In the genomic region with DNA sequence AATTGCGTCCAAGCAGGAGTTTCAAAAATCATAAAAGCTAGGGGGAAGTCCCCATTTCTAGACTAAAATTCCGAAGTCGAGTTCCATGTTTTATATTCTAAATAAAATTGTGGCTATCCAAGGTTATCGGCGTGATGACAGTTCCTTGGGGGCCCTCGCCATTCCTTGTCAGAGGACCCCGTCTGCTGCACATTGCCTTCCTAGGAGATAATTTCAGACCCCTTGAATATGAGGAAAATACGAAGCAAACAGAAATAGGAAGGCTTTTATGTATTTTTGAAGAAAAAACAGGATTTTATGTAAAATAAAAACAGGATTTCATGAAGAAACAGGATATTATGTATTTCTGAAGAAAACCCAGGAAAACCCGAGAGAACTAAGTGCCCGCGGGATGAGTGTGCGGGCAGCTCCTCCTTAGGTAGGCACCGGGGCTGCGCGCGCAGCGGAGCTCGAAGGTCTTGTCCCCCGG, we compare ENCODE assay signal across 8 cellular contexts. TPM values are rescaled to one million over a fixed set of nuclear protein-coding genes. Genes with fewer than 3 reads are reported as not detected.
DNase-seq lines count a peak whose midpoint lies in the region; ATAC-seq and TF ChIP-seq lines count a peak whose summit lies in the region.

No MANE protein-coding gene starts in this region.

- peaks cover 29% of the 10 kb centered on the region for H3K4me1 ChIP-seq in skeletal muscle satellite cell (ENCODE audit: control insufficient read depth, insufficient read depth, low read length)

- peak overlapping the region; percentile 97 for H3K4me2 ChIP-seq in skeletal muscle satellite cell (ENCODE audit: low read length)

- H3K9me3 ChIP-seq in skeletal muscle satellite cell (replicated peaks; ENCODE audit: low read length): no peaks in the 10 kb centered on the region

- peak overlapping the region; percentile 88 for H3K9ac ChIP-seq in skeletal muscle satellite cell (ENCODE audit: low read depth, low read length)

- H3K36me3 ChIP-seq in skeletal muscle satellite cell (ENCODE audit: insufficient read depth, low read length): no peaks in the 10 kb centered on the region

- ATAC-seq in HG03342 (IDR thresholded peaks at IDR 0.05; ENCODE audit: unreplicated experiment) (no peak), GM18502 (IDR thresholded peaks at IDR 0.05; ENCODE audit: poor library complexity, unreplicated experiment) (no peak), GM21737 (IDR thresholded peaks at IDR 0.05; ENCODE audit: unreplicated experiment) (no peak)

- H3K4me1 Mint-ChIP-seq in glutamatergic neuron (ENCODE audit: low read depth, unreplicated experiment): peaks cover 19% of the 10 kb centered on the region

- H3K27me3 Mint-ChIP-seq in glutamatergic neuron (ENCODE audit: unreplicated experiment): peaks cover 13% of the 10 kb centered on the region

- H3K27ac ChIP-seq in VCaP: peak overlapping the region; percentile 87

- TF ChIP-seq CTCF in HFF-Myc (IDR thresholded peaks at IDR 0.05; ENCODE audit: low read depth, low read length, missing control alignments) (no peak), VCaP (conservative IDR thresholded peaks at IDR 0.05) (no peak), glutamatergic neuron (IDR thresholded peaks at IDR 0.05; ENCODE audit: partially characterized antibody, unreplicated experiment) (no peak)

- peaks cover 5% of the 10 kb centered on the region for H3K9me3 Mint-ChIP-seq in glutamatergic neuron (ENCODE audit: unreplicated experiment)

- no peaks in the 10 kb centered on the region for H3K27me3 ChIP-seq in skeletal muscle satellite cell (ENCODE audit: control insufficient read depth, insufficient read depth, low read length)

- no peak for DNase-seq in HFF-Myc (ENCODE audit: extremely low read depth, low read depth)
- DNase-seq in glutamatergic neuron: no peak
- DNase-seq in Kasumi-1 (lab: John Stamatoyannopoulos, UW): no peak

- H3K4me3 Mint-ChIP-seq in glutamatergic neuron (ENCODE audit: unreplicated experiment): peak overlapping the region; percentile 95

- no peaks in the 10 kb centered on the region for H3K36me3 Mint-ChIP-seq in glutamatergic neuron (ENCODE audit: unreplicated experiment)

- H3K27ac Mint-ChIP-seq in glutamatergic neuron (ENCODE audit: unreplicated experiment): peak overlapping the region; percentile 100

- H3K4me3 ChIP-seq in HFF-Myc (replicated peaks; ENCODE audit: low read depth, low read length): peak overlapping the region; percentile 75
- H3K4me3 ChIP-seq in skeletal muscle satellite cell (ENCODE audit: low read length): peak overlapping the region; percentile 81

RNA-seq across cellular contexts. Expression of a gene that starts 0.5 kb away (rescaled TPM):
- total RNA-seq in glutamatergic neuron (ENCODE audit: unreplicated experiment): 26.3 TPM
- total RNA-seq in skeletal muscle satellite cell (2012; rRNA removed): 4.3 and 4.8 TPM in 2 replicates

RNA-seq across cellular contexts. Expression of a gene that starts 1.4 kb away (rescaled TPM):
- total RNA-seq in glutamatergic neuron (ENCODE audit: unreplicated experiment): 21.2 TPM
- 21.5 and 22.7 TPM in 2 replicates for total RNA-seq in skeletal muscle satellite cell (2012; rRNA removed)

RNA-seq across cellular contexts. Expression of a gene that starts 28.6 kb away (rescaled TPM):
- total RNA-seq in glutamatergic neuron (ENCODE audit: unreplicated experiment): 2.0 TPM
- 0.25 and 0.87 TPM in 2 replicates for total RNA-seq in skeletal muscle satellite cell (2012; rRNA removed)

RNA-seq across cellular contexts. Expression of a gene that starts 28.8 kb away (rescaled TPM):
- 86.6 TPM for total RNA-seq in glutamatergic neuron (ENCODE audit: unreplicated experiment)
- total RNA-seq in skeletal muscle satellite cell (2012; rRNA removed): 41.1 and 46.3 TPM in 2 replicates
